20 cellular contexts compared by ENCODE assay signal in genomic region chr6:32045811-32046449, GRCh38. TPM values are rescaled to one million over a fixed set of nuclear protein-coding genes. Genes with fewer than 3 reads are reported as not detected.
A peak's percentile ranks its signal among the peaks of the same experiment; 100 is the strongest.
DNase-seq lines count a peak whose midpoint lies in the region; ATAC-seq and TF ChIP-seq lines count a peak whose summit lies in the region.
"Had no signal": no experiment of that assay in that cellular context is flagged by ENCODE, and none has a peak within 500 bp of the region (broad histone marks: within the 10 kb centered on the region; RNA-seq: fewer than 3 reads in every experiment).

No MANE protein-coding gene starts in this region.

- TF ChIP-seq EP300 in tibial nerve (IDR thresholded peaks at IDR 0.05), result no peak

- no peak for TF ChIP-seq POLR2A in tibial nerve (IDR thresholded peaks at IDR 0.05)

- H3K4me1 Mint-ChIP-seq in mesothelial cell of epicardium, result peaks cover 17% of the 10 kb centered on the region

- ATAC-seq in esophagus mucosa (peak; percentile 2), HG02623 (IDR thresholded peaks at IDR 0.05; ENCODE audit: unreplicated experiment) (no peak), GM18870 (IDR thresholded peaks at IDR 0.05; ENCODE audit: unreplicated experiment) (no peak)
- ATAC-seq: stimulated activated effector memory CD8-positive, alpha-beta T cell treated with anti-CD3 and anti-CD28 coated beads, Interleukin-12 subunit alpha, Interleukin-12 subunit beta, amount 100 ng/mL, for 72 hours had no signal

- H3K27ac Mint-ChIP-seq in mesothelial cell of epicardium, result peak overlapping the region; percentile 50
- H3K27ac Mint-ChIP-seq: activated naive CD4-positive, alpha-beta T cell treated with anti-CD3 and anti-CD28 coated beads, Interleukin-2, amount 10 ng/mL, durations not matched to agents 7 days and 5 days; CD4-positive, CD25-positive, alpha-beta regulatory T cell; stimulated activated effector memory CD8-positive, alpha-beta T cell treated with anti-CD3 and anti-CD28 coated beads, Interleukin-12 subunit alpha, Interleukin-12 subunit beta, amount 100 ng/mL, for 72 hours had no signal

- H3K4me1 ChIP-seq in SJCRH30 (peaks cover 8% of the 10 kb centered on the region), tibial nerve (peaks cover 0 to 43% (median 27%) of the 10 kb centered on the region in 4 donors)

- no peaks in the 10 kb centered on the region for H3K9me3 Mint-ChIP-seq in mesothelial cell of epicardium
- H3K9me3 Mint-ChIP-seq: activated naive CD4-positive, alpha-beta T cell treated with anti-CD3 and anti-CD28 coated beads, Interleukin-2, amount 10 ng/mL, durations not matched to agents 7 days and 5 days; CD4-positive, CD25-positive, alpha-beta regulatory T cell; GM23338; stimulated activated effector memory CD8-positive, alpha-beta T cell treated with anti-CD3 and anti-CD28 coated beads, Interleukin-12 subunit alpha, Interleukin-12 subunit beta, amount 100 ng/mL, for 72 hours had no signal

- WGBS in tibial nerve, 2 donors, result 57 to 70% methylated on average over 21 to 22 of the region's 22 CpGs

- H3K9me3 ChIP-seq in SJCRH30 (replicated peaks) (no peaks in the 10 kb centered on the region), tibial nerve (no peaks in the 10 kb centered on the region)

- peaks cover 3% of the 10 kb centered on the region; the same call in 1 of the 2 replicates for H3K27me3 ChIP-seq in SJCRH30
- H3K27me3 ChIP-seq in tibial nerve, result no peaks in the 10 kb centered on the region

- DNase-seq in SJCRH30 (peak in 1 of 2 experiments; percentile 27), mesothelial cell of epicardium (ENCODE audit: low spot score in 2 of 2, unreplicated experiment in 2 of 2) (no peak), tibial nerve (ENCODE audit: low spot score in 2 of 2) (peak in 1 of 2 donors; percentile 32), HuH-7.5 (ENCODE audit: low spot score) (no peak), GM20000 (ENCODE audit: low spot score) (no peak)
- DNase-seq: activated naive CD4-positive, alpha-beta T cell treated with anti-CD3 and anti-CD28 coated beads, Interleukin-2, amount 10 ng/mL, durations not matched to agents 7 days and 5 days; CD4-positive, CD25-positive, alpha-beta regulatory T cell; NCI-H1694 treated with DMSO at 0.1 percent for 48 hours; SIG-M5; stimulated activated CD4-positive, alpha-beta T cell treated with anti-CD3 and anti-CD28 coated beads, Interleukin-4, amount 100 ng/mL, for 1 hour had no signal

- no peaks in the 10 kb centered on the region for H3K36me3 Mint-ChIP-seq in mesothelial cell of epicardium
- H3K36me3 Mint-ChIP-seq: activated naive CD4-positive, alpha-beta T cell treated with anti-CD3 and anti-CD28 coated beads, Interleukin-2, amount 10 ng/mL, durations not matched to agents 7 days and 5 days; CD4-positive, CD25-positive, alpha-beta regulatory T cell; stimulated activated effector memory CD8-positive, alpha-beta T cell treated with anti-CD3 and anti-CD28 coated beads, Interleukin-12 subunit alpha, Interleukin-12 subunit beta, amount 100 ng/mL, for 72 hours had no signal

- H3K27me3 Mint-ChIP-seq in mesothelial cell of epicardium (ENCODE audit: low read depth), result no peaks in the 10 kb centered on the region

- TF ChIP-seq CTCF in mesothelial cell of epicardium (IDR thresholded peaks at IDR 0.05; ENCODE audit: unreplicated experiment) (no peak), tibial nerve (IDR thresholded peaks at IDR 0.05) (no peak), GM20000 (IDR thresholded peaks at IDR 0.05; ENCODE audit: extremely low read depth, missing control alignments) (no peak)

- H3K36me3 ChIP-seq in SJCRH30 (no peaks in the 10 kb centered on the region), tibial nerve (no peaks in the 10 kb centered on the region)

- H3K27ac ChIP-seq in SJCRH30 (no peak overlapping the region), tibial nerve (peak overlapping the region; percentile 75 to 91 (median 82))
- H3K27ac ChIP-seq: KMS-11, VCaP had no signal

- H3K4me3 ChIP-seq in SJCRH30 (peak overlapping the region; percentile 39), tibial nerve (no peak overlapping the region)
- H3K4me3 ChIP-seq: GM23338 had no signal

- H3K4me3 Mint-ChIP-seq in mesothelial cell of epicardium, result no peak overlapping the region
- H3K4me3 Mint-ChIP-seq: activated naive CD4-positive, alpha-beta T cell treated with anti-CD3 and anti-CD28 coated beads, Interleukin-2, amount 10 ng/mL, durations not matched to agents 7 days and 5 days; CD4-positive, CD25-positive, alpha-beta regulatory T cell; GM23338; stimulated activated effector memory CD8-positive, alpha-beta T cell treated with anti-CD3 and anti-CD28 coated beads, Interleukin-12 subunit alpha, Interleukin-12 subunit beta, amount 100 ng/mL, for 72 hours had no signal

RNA-seq across cellular contexts. Expression of gene CYP21A2, which starts 7.7 kb away (rescaled TPM):
- 0.08 TPM in 1 of 2 replicates, not detected in the other for total RNA-seq in SJCRH30 (2014; rRNA removed; shearing (Covaris generic))
- total RNA-seq in esophagus mucosa (0.60 TPM), mesothelial cell of epicardium (0.58 to 1.2 TPM (median 0.91 TPM) in 3 replicates), tibial nerve (10 to 100 TPM in 1 of 4 donors, 1 to 10 TPM in 3; 1.0 to 15.3 (median 3.9) TPM)
- total RNA-seq: CD4-positive, CD25-positive, alpha-beta regulatory T cell; epithelial cell of proximal tubule; GM23338; mononuclear cell; pulmonary artery endothelial cell had no signal

RNA-seq across cellular contexts. Expression of gene C4B, which starts 31.3 kb away (rescaled TPM):
- total RNA-seq in SJCRH30 (2014; rRNA removed; shearing (Covaris generic)), result 1.2 and 1.8 TPM in 2 replicates
- total RNA-seq in esophagus mucosa (5.3 TPM), mesothelial cell of epicardium (10.4 to 12.5 TPM (median 11.5 TPM) in 3 replicates), tibial nerve (100 to 1,000 TPM; 266 to 420 (median 299) TPM)
- total RNA-seq: GM23338 had no signal

Comparison
In these comparisons a context has a peak if more than half of its experiments do, and no peak if none do; other contexts are left out.
1. RNA of gene C4B, which starts 31.3 kb away (total RNA-seq): 266 to 420 TPM in tibial nerve; 10.4 to 12.5 TPM in mesothelial cell of epicardium, 5.3 TPM in esophagus mucosa (single experiment) and 1.2 to 1.8 TPM in SJCRH30; every median in the first group is over 10 times any median in the second.